In genomic region chr5:80816590-80816989, GRCh38 we compare ENCODE assay signal across 11 cellular contexts.
"Had no signal": no experiment of that assay in that cellular context is flagged by ENCODE, and none has a peak within 500 bp of the region (broad histone marks: within the 10 kb centered on the region; RNA-seq: fewer than 3 reads in every experiment).

No MANE protein-coding gene starts in this region.

- H3K27ac Mint-ChIP-seq: GM23338, H9, HFFc6 had no signal

- H3K9me3 ChIP-seq: HAP-1 had no signal

- H3K4me2 ChIP-seq: GM23338 had no signal

- H3K9me3 Mint-ChIP-seq: GM23338, H9, HFFc6 had no signal

- H3K4me3 Mint-ChIP-seq: GM23338, H9, HFFc6 had no signal

- H3K9ac ChIP-seq: GM23248 had no signal

- H3K4me3 ChIP-seq: GM23248, GM23338, HAP-1 had no signal

- H2AFZ ChIP-seq: GM23248, GM23338 had no signal

- FAIRE-seq: H1, H54 had no signal

- DNase-seq: GM23248, GOT3, H7, H9, HCEC 1CT, HFFc6 had no signal

- H3K27ac ChIP-seq: GM23248 had no signal

- ATAC-seq: GM23338, HCT116 had no signal

- H3K36me3 ChIP-seq: HAP-1 had no signal
